Comparison of ENCODE assay signal across 8 cellular contexts in genomic region chr18:11937874-11938478, GRCh38. TPM values are rescaled to one million over a fixed set of nuclear protein-coding genes. Genes with fewer than 3 reads are reported as not detected.
DNase-seq lines count a peak whose midpoint lies in the region; ATAC-seq, FAIRE-seq and TF ChIP-seq lines count a peak whose summit lies in the region.

No MANE protein-coding gene starts in this region.

- no peak overlapping the region for H3K9ac ChIP-seq in Karpas-422 (ENCODE audit: low read length)

- ATAC-seq in HG03196 (IDR thresholded peaks at IDR 0.05; ENCODE audit: unreplicated experiment) = no peak

- H3K4me3 Mint-ChIP-seq in activated T-cell treated with anti-CD3 and anti-CD28 coated beads, Interleukin-2, amount 50 U/mL, for 24 hours = no peak overlapping the region
- H3K4me3 Mint-ChIP-seq in nephron progenitor cell = no peak overlapping the region

- H3K27me3 Mint-ChIP-seq in activated T-cell treated with anti-CD3 and anti-CD28 coated beads, Interleukin-2, amount 50 U/mL, for 24 hours = no peaks in the 10 kb centered on the region
- H3K27me3 Mint-ChIP-seq in nephron progenitor cell (ENCODE audit: low read depth, poor library complexity) = peaks cover 2% of the 10 kb centered on the region

- no peaks in the 10 kb centered on the region for H3K27me3 ChIP-seq in GM06990 (replicated peaks; ENCODE audit: control insufficient read depth, insufficient read depth, low read length)
- no peaks in the 10 kb centered on the region for H3K27me3 ChIP-seq in Karpas-422 (ENCODE audit: low read length)

- TF ChIP-seq CTCF in GM06990 (IDR thresholded peaks at IDR 0.05; ENCODE audit: insufficient read depth, low read length, poor library complexity, severe bottlenecking) (peak; percentile 71), nephron progenitor cell (IDR thresholded peaks at IDR 0.05) (peak; percentile 85)

- no peak overlapping the region for H2AFZ ChIP-seq in Karpas-422 (ENCODE audit: low read length)

- no peaks in the 10 kb centered on the region for H3K4me1 ChIP-seq in Karpas-422 (ENCODE audit: low read length)

- H3K36me3 Mint-ChIP-seq in activated T-cell treated with anti-CD3 and anti-CD28 coated beads, Interleukin-2, amount 50 U/mL, for 24 hours (ENCODE audit: low read depth) = no peaks in the 10 kb centered on the region
- no peaks in the 10 kb centered on the region for H3K36me3 Mint-ChIP-seq in nephron progenitor cell (ENCODE audit: low read depth)

- no peak overlapping the region for H3K4me2 ChIP-seq in Karpas-422 (ENCODE audit: low read depth, low read length, poor library complexity, severe bottlenecking)

- peak; percentile 74 for FAIRE-seq in RCC 7860 (lab: Jason Lieb, UNC)

- H3K27ac ChIP-seq in Karpas-422 (ENCODE audit: low read length) = no peak overlapping the region

- H3K36me3 ChIP-seq in GM06990 (ENCODE audit: control insufficient read depth, insufficient read depth, low read length) = no peaks in the 10 kb centered on the region
- H3K36me3 ChIP-seq in Karpas-422 (ENCODE audit: insufficient read depth, low read length) = no peaks in the 10 kb centered on the region

- H3K27ac Mint-ChIP-seq in activated T-cell treated with anti-CD3 and anti-CD28 coated beads, Interleukin-2, amount 50 U/mL, for 24 hours = no peak overlapping the region
- H3K27ac Mint-ChIP-seq in nephron progenitor cell = no peak overlapping the region

- peak; percentile 26 for DNase-seq in GM06990 (ENCODE audit: extremely low read depth, insufficient read length)
- peak; percentile 87 for DNase-seq in Karpas-422
- peak; percentile 38 for DNase-seq in RCC 7860 (ENCODE audit: low spot score)
- DNase-seq in activated T-cell treated with anti-CD3 and anti-CD28 coated beads, Interleukin-2, amount 50 U/mL, for 24 hours = peak; percentile 77
- DNase-seq in fibroblast of gingiva (ENCODE audit: low read depth) = peak; percentile 42
- DNase-seq in nephron progenitor cell = peak; percentile 79
- DNase-seq in stimulated activated naive CD4-positive, alpha-beta T cell treated with Interleukin-2 at 50 U/mL for 16 hours (lab: John Stamatoyannopoulos, UW) = peak; percentile 64

- no peaks in the 10 kb centered on the region for H3K9me2 ChIP-seq in Karpas-422 (replicated peaks; ENCODE audit: insufficient read depth, low read length)

- no peaks in the 10 kb centered on the region for H3K79me2 ChIP-seq in Karpas-422 (ENCODE audit: low read length)

- no peaks in the 10 kb centered on the region for H3K9me3 Mint-ChIP-seq in activated T-cell treated with anti-CD3 and anti-CD28 coated beads, Interleukin-2, amount 50 U/mL, for 24 hours
- no peaks in the 10 kb centered on the region for H3K9me3 Mint-ChIP-seq in nephron progenitor cell

- H4K20me1 ChIP-seq in Karpas-422 (ENCODE audit: insufficient read depth, low read depth, low read length) = no peaks in the 10 kb centered on the region

- H3K4me3 ChIP-seq in GM06990 (replicated peaks; ENCODE audit: low read depth, low read length) (no peak overlapping the region), Karpas-422 (ENCODE audit: low read length) (no peak overlapping the region)

- H3K4me1 Mint-ChIP-seq in activated T-cell treated with anti-CD3 and anti-CD28 coated beads, Interleukin-2, amount 50 U/mL, for 24 hours (ENCODE audit: low read depth) = no peaks in the 10 kb centered on the region
- H3K4me1 Mint-ChIP-seq in nephron progenitor cell = no peaks in the 10 kb centered on the region

- no peaks in the 10 kb centered on the region for H3K9me3 ChIP-seq in Karpas-422 (ENCODE audit: low read length)

RNA-seq across cellular contexts. Expression of gene MPPE1, which starts 29.9 kb away (rescaled TPM):
- total RNA-seq in Karpas-422 (2014; rRNA removed; shearing (Covaris generic); ENCODE audit: low replicate concordance) = 30.7 and 44.4 TPM in 2 replicates

RNA-seq across cellular contexts. Expression of gene IMPA2, which starts 43.3 kb away (rescaled TPM):
- 0.89 and 2.1 TPM in 2 replicates for total RNA-seq in Karpas-422 (2014; rRNA removed; shearing (Covaris generic); ENCODE audit: low replicate concordance)

Comparison
In these comparisons a context has a peak if more than half of its experiments do, and no peak if none do; other contexts are left out.
1. DNase-seq: peak in every context shown above with its lines; median percentile 87 in Karpas-422; 79 in nephron progenitor cell; 77 in activated T-cell treated with anti-CD3 and anti-CD28 coated beads, Interleukin-2, amount 50 U/mL, for 24 hours; 64 in stimulated activated naive CD4-positive, alpha-beta T cell treated with Interleukin-2 at 50 U/mL for 16 hours; 42 in fibroblast of gingiva; 38 in RCC 7860; 26 in GM06990.